Comparison of ENCODE assay signal across 20 cellular contexts in genomic region chr3:39485547-39485946, GRCh38. TPM values are rescaled to one million over a fixed set of nuclear protein-coding genes. Genes with fewer than 3 reads are reported as not detected.
DNase-seq lines count a peak whose midpoint lies in the region; ATAC-seq and TF ChIP-seq lines count a peak whose summit lies in the region.
"Had no signal": no experiment of that assay in that cellular context is flagged by ENCODE, and none has a peak within 500 bp of the region (broad histone marks: within the 10 kb centered on the region; RNA-seq: fewer than 3 reads in every experiment).

No MANE protein-coding gene starts in this region.

- H3K4me1 Mint-ChIP-seq in GM23338 = no peaks in the 10 kb centered on the region
- H3K4me1 Mint-ChIP-seq in WTC11 = no peaks in the 10 kb centered on the region
- H3K4me1 Mint-ChIP-seq: CD4-positive, alpha-beta memory T cell had no signal

- H3K36me3 ChIP-seq in GM23338 (ENCODE audit: insufficient read depth) = no peaks in the 10 kb centered on the region
- no peaks in the 10 kb centered on the region for H3K36me3 ChIP-seq in prostate gland
- H3K36me3 ChIP-seq: Peyer's patch had no signal

- H3K9me2 ChIP-seq in GM23338 (ENCODE audit: insufficient read depth) = peaks cover 14% of the 10 kb centered on the region; the same call in 1 of the 2 replicates

- no peaks in the 10 kb centered on the region for H4K20me1 ChIP-seq in GM23338 (replicated peaks; ENCODE audit: insufficient read depth)

- CTCF ChIA-PET in WTC11 (lab: Charles Lee) = no interaction called here

- DNase-seq in GM23338 (ENCODE audit: low spot score) = no peak
- peak; percentile 60 for DNase-seq in NCI-H82 (lab: John Stamatoyannopoulos, UW)
- DNase-seq in WTC11 (ENCODE audit: low spot score) = no peak
- DNase-seq in HuH-7.5 (ENCODE audit: low spot score) = no peak
- no peak for DNase-seq in prostate gland (ENCODE audit: low spot score)
- no peak for DNase-seq in DMS 273 treated with DMSO at 0.1 percent for 48 hours (lab: John Stamatoyannopoulos, UW)
- DNase-seq: CD4-positive, alpha-beta memory T cell; DMS79 treated with DMSO at 0.1 percent for 48 hours; GOT3; NCI-H1048; NCI-H187; NCI-H446; Peyer's patch; Right ventricle myocardium superior had no signal

- POLR2A ChIA-PET in WTC11 (lab: Charles Lee) = no interaction called here

- TF ChIP-seq POLR2A in prostate gland (IDR thresholded peaks at IDR 0.05) = no peak

- H2AFZ ChIP-seq in GM23338 = peak overlapping the region; percentile 83; the same call in 1 of the 2 replicates

- no peak overlapping the region for H3K4me3 ChIP-seq in GM23338
- H3K4me3 ChIP-seq in prostate gland = no peak overlapping the region
- H3K4me3 ChIP-seq: GM12878, Peyer's patch had no signal

- H3K27me3 Mint-ChIP-seq in GM23338 (ENCODE audit: insufficient read depth, low read depth, poor library complexity) = peaks cover 3% of the 10 kb centered on the region
- no peaks in the 10 kb centered on the region; the same call in 1 of the 2 replicates for H3K27me3 Mint-ChIP-seq in WTC11 (ENCODE audit: low read depth)

- no peaks in the 10 kb centered on the region for H3K79me2 ChIP-seq in GM23338 (replicated peaks; ENCODE audit: insufficient read depth)

- intact Hi-C loops in prostate gland (cut with DNase I) = no loop called here

- no peaks in the 10 kb centered on the region for H3K9me3 ChIP-seq in prostate gland
- H3K9me3 ChIP-seq: Peyer's patch had no signal

- H3K27ac ChIP-seq in GM23338 (ENCODE audit: low read depth) (no peak overlapping the region), layer of hippocampus (ENCODE audit: low read depth, low read length) (peak overlapping the region; percentile 66), prostate gland (no peak overlapping the region)
- H3K27ac ChIP-seq: Peyer's patch had no signal

- H3K36me3 Mint-ChIP-seq in GM23338 (ENCODE audit: low read depth) (no peaks in the 10 kb centered on the region), WTC11 (no peaks in the 10 kb centered on the region)
- H3K36me3 Mint-ChIP-seq: CD4-positive, alpha-beta memory T cell had no signal

- WGBS in prostate gland = 85% methylated on average over 8 of the region's 8 CpGs

- TF ChIP-seq CTCF in GM23338 (conservative IDR thresholded peaks at IDR 0.05; ENCODE audit: low read depth in 2 of 2) = no peak
- TF ChIP-seq CTCF in WTC11 (IDR thresholded peaks at IDR 0.05) = no peak
- no peak for TF ChIP-seq CTCF in prostate gland (IDR thresholded peaks at IDR 0.05)

- H3K27ac Mint-ChIP-seq in GM23338 = no peak overlapping the region
- no peak overlapping the region for H3K27ac Mint-ChIP-seq in WTC11
- H3K27ac Mint-ChIP-seq: CD4-positive, alpha-beta memory T cell had no signal

- no peak overlapping the region for H3K4me2 ChIP-seq in GM23338

- no peaks in the 10 kb centered on the region for H3K27me3 ChIP-seq in GM23338 (ENCODE audit: insufficient read depth)
- H3K27me3 ChIP-seq in layer of hippocampus (ENCODE audit: control insufficient read depth, insufficient read depth, low read length) = no peaks in the 10 kb centered on the region
- H3K27me3 ChIP-seq in prostate gland (replicated peaks; ENCODE audit: insufficient read depth) = peaks cover 1% of the 10 kb centered on the region
- H3K27me3 ChIP-seq: Peyer's patch had no signal

- ATAC-seq in GM23338 (no peak), WTC11 (peak; percentile 62), GM19467 (IDR thresholded peaks at IDR 0.05; ENCODE audit: unreplicated experiment) (no peak)
- ATAC-seq: GM12878 had no signal

- H3K4me3 Mint-ChIP-seq in GM23338 = no peak overlapping the region
- H3K4me3 Mint-ChIP-seq in WTC11 = no peak overlapping the region
- H3K4me3 Mint-ChIP-seq: CD4-positive, alpha-beta memory T cell had no signal

- no peaks in the 10 kb centered on the region for H3K4me1 ChIP-seq in GM23338 (ENCODE audit: insufficient read depth)
- no peaks in the 10 kb centered on the region for H3K4me1 ChIP-seq in prostate gland (replicated peaks)
- H3K4me1 ChIP-seq: Peyer's patch had no signal

- H3F3A ChIP-seq in GM23338 (replicated peaks; ENCODE audit: low read depth) = no peaks in the 10 kb centered on the region

- no peaks in the 10 kb centered on the region; the same call in 2 of the 3 replicates for H3K9me3 Mint-ChIP-seq in GM23338
- 0 out of 2 replicates have a peak, but pooled peaks cover 5% of the 10 kb centered on the region for H3K9me3 Mint-ChIP-seq in WTC11
- H3K9me3 Mint-ChIP-seq: CD4-positive, alpha-beta memory T cell had no signal

TF ChIP-seq in GM23338, 12 proteins besides CTCF, POLR2A, EP300 and RAD21:
- TF ChIP-seq EZH2phosphoT487 (IDR thresholded peaks at IDR 0.05; ENCODE audit: unreplicated experiment) (no peak), CREB1 (CRISPR knock-in tag; IDR thresholded peaks at IDR 0.05; ENCODE audit: low read depth) (no peak), EZH2 (IDR thresholded peaks at IDR 0.05; ENCODE audit: low read depth, unreplicated experiment) (no peak)

TF ChIP-seq in WTC11, 78 proteins besides CTCF, POLR2A, EP300 and RAD21:
- TF ChIP-seq ZNF425 (CRISPR knock-in tag; conservative IDR thresholded peaks at IDR 0.05) = no peak
- no peak for TF ChIP-seq ZNF671 (CRISPR knock-in tag; IDR thresholded peaks at IDR 0.05)
- no peak for TF ChIP-seq ZMAT4 (CRISPR knock-in tag; IDR thresholded peaks at IDR 0.05)
- no peak for TF ChIP-seq GABPB1 (CRISPR knock-in tag; IDR thresholded peaks at IDR 0.05)
- no peak for TF ChIP-seq HMGXB4 (CRISPR knock-in tag; IDR thresholded peaks at IDR 0.05)
- no peak for TF ChIP-seq MLX (CRISPR knock-in tag; IDR thresholded peaks at IDR 0.05)
- TF ChIP-seq HMGA2 (CRISPR knock-in tag; IDR thresholded peaks at IDR 0.05) = no peak
- TF ChIP-seq NFYB (CRISPR knock-in tag; conservative IDR thresholded peaks at IDR 0.05; ENCODE audit: low read depth) = peak; percentile 35
- no peak for TF ChIP-seq RORB (CRISPR knock-in tag; IDR thresholded peaks at IDR 0.05)

RNA-seq across cellular contexts. Expression of gene MOBP, which starts 18.1 kb away (rescaled TPM):
- total RNA-seq in GM23338 (2014; rRNA removed; shearing (Covaris generic)) = not detected in 2 replicates
- not detected in 2 replicates for polyA plus RNA-seq in GM23338 (2016; fragmentation: Nextera tagmentation; extraction: Ambion mirVana)
- 0.13 to 0.39 TPM in 2 of 3 replicates, not detected in the other for total RNA-seq in WTC11 (2021)
- total RNA-seq in prostate gland = 1 to 10 TPM in 1 of 2 donors, not detected in 1; 2.4 TPM
- total RNA-seq: A172; CD4-positive, alpha-beta memory T cell; G401; Peyer's patch; Right ventricle myocardium superior had no signal
- polyA plus RNA-seq: BJ; CD4-positive, alpha-beta memory T cell had no signal
